14 cellular contexts compared by ENCODE assay signal in genomic region chr22:45207981-45208664, GRCh38. TPM values are rescaled to one million over a fixed set of nuclear protein-coding genes. Genes with fewer than 3 reads are reported as not detected.
DNase-seq lines count a peak whose midpoint lies in the region; ATAC-seq, FAIRE-seq and TF ChIP-seq lines count a peak whose summit lies in the region.
"Had no signal": no experiment of that assay in that cellular context is flagged by ENCODE, and none has a peak within 500 bp of the region (broad histone marks: within the 10 kb centered on the region; RNA-seq: fewer than 3 reads in every experiment).

No MANE protein-coding gene starts in this region.

- H3K9ac ChIP-seq in keratinocyte (ENCODE audit: control insufficient read depth, extremely low read depth, insufficient read depth, low read length), result no peak overlapping the region

- FAIRE-seq in keratinocyte (lab: Jason Lieb, UNC), result peak; percentile 41
- FAIRE-seq: A549 had no signal

- H3K36me3 ChIP-seq in keratinocyte (ENCODE audit: control insufficient read depth in 2 of 2, extremely low read depth in 1 of 2, insufficient read depth in 2 of 2, low read length in 2 of 2) (peaks cover 33 to 41% of the 10 kb centered on the region in 2 experiments), MG63 (peaks cover 20% of the 10 kb centered on the region)

- CTCF ChIA-PET in activated naive CD4-positive, alpha-beta T cell treated with anti-CD3 and anti-CD28 coated beads for 36 hours (lab: Charles Lee), result interaction anchor here (0.7 to 2.3 kb wide), 9 partner anchors 11 to 337 kb away, joined by 3 to 8 read pairs (median 4); no protein-coding TSS in a partner anchor
- CTCF ChIA-PET in activated CD8-positive, alpha-beta T cell treated with anti-CD3 and anti-CD28 coated beads, Interleukin-2, amount 10 ng/mL, durations not matched to agents 7 days and 5 days (lab: Charles Lee), result interaction anchor here (1.0 to 1.9 kb wide), 4 partner anchors 35 to 106 kb away, joined by 4 to 8 read pairs (median 6); no protein-coding TSS in a partner anchor

- no peaks in the 10 kb centered on the region for H3K27me3 Mint-ChIP-seq in type B pancreatic cell
- H3K27me3 Mint-ChIP-seq in activated naive CD4-positive, alpha-beta T cell treated with anti-CD3 and anti-CD28 coated beads for 36 hours (ENCODE audit: low read depth), result no peaks in the 10 kb centered on the region
- no peaks in the 10 kb centered on the region for H3K27me3 Mint-ChIP-seq in activated CD8-positive, alpha-beta T cell treated with anti-CD3 and anti-CD28 coated beads, Interleukin-2, amount 10 ng/mL, durations not matched to agents 7 days and 5 days (ENCODE audit: low read depth)

- no peaks in the 10 kb centered on the region for H3K9me3 Mint-ChIP-seq in type B pancreatic cell
- no peaks in the 10 kb centered on the region for H3K9me3 Mint-ChIP-seq in activated naive CD4-positive, alpha-beta T cell treated with anti-CD3 and anti-CD28 coated beads for 36 hours
- H3K9me3 Mint-ChIP-seq in activated CD8-positive, alpha-beta T cell treated with anti-CD3 and anti-CD28 coated beads, Interleukin-2, amount 10 ng/mL, durations not matched to agents 7 days and 5 days (ENCODE audit: insufficient read depth), result no peaks in the 10 kb centered on the region
- H3K9me3 Mint-ChIP-seq: activated T-helper 2 cell treated with anti-CD3 and anti-CD28 coated beads, Interferon-gamma antibody, Interleukin-2, Interleukin-4, amounts not matched to agents 10 μg/mL and 5 μg/mL and 100 μg/mL, durations not matched to agents 14 hours and 24 hours and 36 hours had no signal

- peaks cover 8% of the 10 kb centered on the region for H3K36me3 Mint-ChIP-seq in type B pancreatic cell
- peaks cover 1% of the 10 kb centered on the region for H3K36me3 Mint-ChIP-seq in activated naive CD4-positive, alpha-beta T cell treated with anti-CD3 and anti-CD28 coated beads for 36 hours (ENCODE audit: low read depth)
- H3K36me3 Mint-ChIP-seq in activated CD8-positive, alpha-beta T cell treated with anti-CD3 and anti-CD28 coated beads, Interleukin-2, amount 10 ng/mL, durations not matched to agents 7 days and 5 days (ENCODE audit: low read depth), result peaks cover 2% of the 10 kb centered on the region

- H3K4me2 ChIP-seq in keratinocyte (ENCODE audit: control insufficient read depth, extremely low read depth, insufficient read depth, low read depth, low read length), result no peak overlapping the region
- H3K4me2 ChIP-seq: A549 had no signal

- H3K9me3 ChIP-seq in keratinocyte (ENCODE audit: control insufficient read depth, low read depth, low read length) (no peaks in the 10 kb centered on the region), MG63 (no peaks in the 10 kb centered on the region)
- H3K9me3 ChIP-seq: A549 had no signal

- H3K4me3 ChIP-seq in astrocyte of the spinal cord (ENCODE audit: low read depth, low read length) (no peak overlapping the region), keratinocyte (ENCODE audit: control insufficient read depth in 2 of 3, extremely low read depth in 1 of 3, insufficient read depth in 2 of 3, low read depth in 1 of 3, low read length in 3 of 3) (no peak overlapping the region), MG63 (no peak overlapping the region)
- H3K4me3 ChIP-seq: A549 had no signal

- POLR2A ChIA-PET in activated CD8-positive, alpha-beta T cell treated with anti-CD3 and anti-CD28 coated beads, Interleukin-2, amount 10 ng/mL, durations not matched to agents 7 days and 5 days (lab: Charles Lee), result no interaction called here

- ATAC-seq in Right ventricle myocardium superior (ENCODE audit: poor library complexity) (no peak), Right ventricle myocardium inferior (no peak)
- no peak for ATAC-seq in activated CD8-positive, alpha-beta T cell treated with anti-CD3 and anti-CD28 coated beads, Interleukin-2, amount 10 ng/mL, durations not matched to agents 7 days and 5 days
- ATAC-seq: A549 had no signal

- peaks cover 51% of the 10 kb centered on the region for H3K79me2 ChIP-seq in keratinocyte (ENCODE audit: control insufficient read depth, insufficient read depth, low read length)

- peak overlapping the region; percentile 60 for H3K4me3 Mint-ChIP-seq in type B pancreatic cell
- no peak overlapping the region for H3K4me3 Mint-ChIP-seq in activated naive CD4-positive, alpha-beta T cell treated with anti-CD3 and anti-CD28 coated beads for 36 hours
- H3K4me3 Mint-ChIP-seq in activated CD8-positive, alpha-beta T cell treated with anti-CD3 and anti-CD28 coated beads, Interleukin-2, amount 10 ng/mL, durations not matched to agents 7 days and 5 days, result no peak overlapping the region

- H3K27ac ChIP-seq in keratinocyte (ENCODE audit: control insufficient read depth, insufficient read depth, low read length), result no peak overlapping the region
- H3K27ac ChIP-seq: A549 had no signal

- peak; percentile 29 for DNase-seq in Right ventricle myocardium superior
- DNase-seq in Right ventricle myocardium inferior (ENCODE audit: missing footprints), result no peak
- peak; percentile 80 for DNase-seq in astrocyte of the spinal cord (ENCODE audit: low read depth, low spot score)
- DNase-seq in keratinocyte (ENCODE audit: low read depth, low spot score), result no peak
- no peak for DNase-seq in type B pancreatic cell (ENCODE audit: extremely low spot score, unreplicated experiment)
- DNase-seq in activated naive CD4-positive, alpha-beta T cell treated with anti-CD3 and anti-CD28 coated beads for 36 hours, result no peak
- DNase-seq in activated CD8-positive, alpha-beta T cell treated with anti-CD3 and anti-CD28 coated beads, Interleukin-2, amount 10 ng/mL, durations not matched to agents 7 days and 5 days, result no peak
- no peak for DNase-seq in MG63
- DNase-seq: activated CD4-positive, alpha-beta T cell treated with anti-CD3 and anti-CD28 coated beads for 1 hour; Karpas-422; NCI-H446; stimulated activated naive CD4-positive, alpha-beta T cell had no signal

- H3K9me1 ChIP-seq in keratinocyte (ENCODE audit: control insufficient read depth, extremely low read depth, insufficient read depth, low read length), result no peaks in the 10 kb centered on the region

- H2AFZ ChIP-seq in keratinocyte (ENCODE audit: control insufficient read depth, low read length), result no peak overlapping the region

- H3K4me1 ChIP-seq in keratinocyte (ENCODE audit: control insufficient read depth, extremely low read depth, insufficient read depth, low read length), result peaks cover 16% of the 10 kb centered on the region

- peak overlapping the region; percentile 82 for H3K27ac Mint-ChIP-seq in type B pancreatic cell
- no peak overlapping the region for H3K27ac Mint-ChIP-seq in activated naive CD4-positive, alpha-beta T cell treated with anti-CD3 and anti-CD28 coated beads for 36 hours
- no peak overlapping the region for H3K27ac Mint-ChIP-seq in activated CD8-positive, alpha-beta T cell treated with anti-CD3 and anti-CD28 coated beads, Interleukin-2, amount 10 ng/mL, durations not matched to agents 7 days and 5 days
- H3K27ac Mint-ChIP-seq: activated T-helper 2 cell treated with anti-CD3 and anti-CD28 coated beads, Interferon-gamma antibody, Interleukin-2, Interleukin-4, amounts not matched to agents 10 μg/mL and 5 μg/mL and 100 μg/mL, durations not matched to agents 14 hours and 24 hours and 36 hours had no signal

- dilution Hi-C loops in keratinocyte (cut with MboI; ENCODE audit: extremely low pct_ligation_motif_present, low sequenced_read_pairs), result no loop called here

- in situ Hi-C loops in astrocyte of the spinal cord (cut with HindIII; ENCODE audit: low sequenced_read_pairs), result no loop called here

- H4K20me1 ChIP-seq in keratinocyte (ENCODE audit: control insufficient read depth, extremely low read depth, insufficient read depth, low read length), result peaks cover 23% of the 10 kb centered on the region

- no peak for TF ChIP-seq CTCF in astrocyte of the spinal cord (IDR thresholded peaks at IDR 0.05; ENCODE audit: low read depth, low read length)
- no peak for TF ChIP-seq CTCF in keratinocyte (optimal IDR thresholded peaks at IDR 0.05 in 1 of 3, IDR thresholded peaks at IDR 0.05 in 1 of 3, conservative IDR thresholded peaks at IDR 0.05 in 1 of 3; ENCODE audit: extremely low read depth in 1 of 3, insufficient read depth in 2 of 3, low read length in 3 of 3)
- TF ChIP-seq CTCF in type B pancreatic cell (conservative IDR thresholded peaks at IDR 0.05), result no peak

- intact Hi-C loops in Right ventricle myocardium superior (cut with DNase I) (no loop called here), Right ventricle myocardium inferior (cut with DNase I) (no loop called here)
- intact Hi-C loops in activated naive CD4-positive, alpha-beta T cell treated with anti-CD3 and anti-CD28 coated beads for 36 hours (cut with micrococcal nuclease), result loop anchor here (2.0 kb wide), 1 partner anchor 107 kb away; no protein-coding TSS in a partner anchor

- peaks cover 29% of the 10 kb centered on the region for H3K4me1 Mint-ChIP-seq in type B pancreatic cell (ENCODE audit: unreplicated experiment)
- no peaks in the 10 kb centered on the region for H3K4me1 Mint-ChIP-seq in activated naive CD4-positive, alpha-beta T cell treated with anti-CD3 and anti-CD28 coated beads for 36 hours (ENCODE audit: low read depth)
- no peaks in the 10 kb centered on the region for H3K4me1 Mint-ChIP-seq in activated CD8-positive, alpha-beta T cell treated with anti-CD3 and anti-CD28 coated beads, Interleukin-2, amount 10 ng/mL, durations not matched to agents 7 days and 5 days (ENCODE audit: low read depth)

- H3K27me3 ChIP-seq in keratinocyte (ENCODE audit: control insufficient read depth, extremely low read depth, insufficient read depth, low read length) (no peaks in the 10 kb centered on the region), MG63 (no peaks in the 10 kb centered on the region)

RNA-seq across cellular contexts. Expression of gene KIAA0930, which starts 32.6 kb away (rescaled TPM):
- 18.6 TPM for total RNA-seq in Right ventricle myocardium superior
- total RNA-seq in Right ventricle myocardium inferior, result 22.3 TPM
- polyA plus RNA-seq in keratinocyte, result 115 to 163 TPM (median 140 TPM) in 3 replicates
- 165 TPM for polyA plus RNA-seq in keratinocyte (2011; ENCODE audit: low read depth)
- 117 and 219 TPM in 2 replicates for polyA plus RNA-seq in keratinocyte (2011; cell fraction: cytosol; rRNA removed)
- polyA plus RNA-seq in keratinocyte (2011; cell fraction: nucleus; rRNA removed), result 109 and 144 TPM in 2 replicates
- 103 and 146 TPM in 2 replicates for polyA plus RNA-seq in keratinocyte (2012; ENCODE audit: low replicate concordance)
- polyA minus RNA-seq in keratinocyte, result 85.0 to 167 TPM (median 153 TPM) in 3 replicates
- 157 TPM for polyA minus RNA-seq in keratinocyte (2011; cell fraction: cytosol; rRNA and poly(A)+ RNA removed)
- 58.6 and 79.3 TPM in 2 replicates for polyA minus RNA-seq in keratinocyte (2011; cell fraction: nucleus; rRNA and poly(A)+ RNA removed)
- total RNA-seq in type B pancreatic cell (ENCODE audit: low replicate concordance), result 54.1 and 68.0 TPM in 2 replicates
- total RNA-seq in activated naive CD4-positive, alpha-beta T cell treated with anti-CD3 and anti-CD28 coated beads for 36 hours, result 10 to 100 TPM; 16.6 to 19.5 TPM
- 10 to 100 TPM; 48.5 to 52.4 TPM for total RNA-seq in activated CD8-positive, alpha-beta T cell treated with anti-CD3 and anti-CD28 coated beads, Interleukin-2, amount 10 ng/mL, durations not matched to agents 7 days and 5 days
- total RNA-seq in MG63 (2014; rRNA removed; shearing (Covaris generic); ENCODE audit: low replicate concordance), result 64.1 and 85.1 TPM in 2 replicates

RNA-seq across cellular contexts. Expression of gene NUP50, which starts 44.4 kb away (rescaled TPM):
- total RNA-seq in Right ventricle myocardium superior (19.1 TPM), Right ventricle myocardium inferior (15.2 TPM), type B pancreatic cell (ENCODE audit: low replicate concordance) (83.6 and 93.0 TPM in 2 replicates)
- polyA plus RNA-seq in keratinocyte, result 21.0 to 36.2 TPM (median 28.1 TPM) in 3 replicates
- 88.9 TPM for polyA plus RNA-seq in keratinocyte (2011; ENCODE audit: low read depth)
- 10.5 and 16.6 TPM in 2 replicates for polyA plus RNA-seq in keratinocyte (2011; cell fraction: cytosol; rRNA removed)
- 24.8 and 26.7 TPM in 2 replicates for polyA plus RNA-seq in keratinocyte (2011; cell fraction: nucleus; rRNA removed)
- 37.9 and 38.7 TPM in 2 replicates for polyA plus RNA-seq in keratinocyte (2012; ENCODE audit: low replicate concordance)
- 20.0 to 43.6 TPM (median 34.1 TPM) in 3 replicates for polyA minus RNA-seq in keratinocyte
- 9.2 TPM for polyA minus RNA-seq in keratinocyte (2011; cell fraction: cytosol; rRNA and poly(A)+ RNA removed)
- 16.6 and 22.3 TPM in 2 replicates for polyA minus RNA-seq in keratinocyte (2011; cell fraction: nucleus; rRNA and poly(A)+ RNA removed)
- 100 to 1,000 TPM; 151 to 154 TPM for total RNA-seq in activated naive CD4-positive, alpha-beta T cell treated with anti-CD3 and anti-CD28 coated beads for 36 hours
- total RNA-seq in activated CD8-positive, alpha-beta T cell treated with anti-CD3 and anti-CD28 coated beads, Interleukin-2, amount 10 ng/mL, durations not matched to agents 7 days and 5 days, result 100 to 1,000 TPM; 161 to 167 TPM
- 32.6 and 33.7 TPM in 2 replicates for total RNA-seq in MG63 (2014; rRNA removed; shearing (Covaris generic); ENCODE audit: low replicate concordance)

Comparison
In these comparisons a context has a peak if more than half of its experiments do, and no peak if none do; other contexts are left out.
1. DNase-seq: peak in Right ventricle myocardium superior (single experiment) and astrocyte of the spinal cord (single experiment); none in Right ventricle myocardium inferior (single experiment), keratinocyte (single experiment), type B pancreatic cell (single experiment), activated naive CD4-positive, alpha-beta T cell treated with anti-CD3 and anti-CD28 coated beads for 36 hours (single experiment), activated CD8-positive, alpha-beta T cell treated with anti-CD3 and anti-CD28 coated beads, Interleukin-2, amount 10 ng/mL, durations not matched to agents 7 days and 5 days (single experiment) and MG63 (single experiment).